Comparison of ENCODE assay signal across 16 cellular contexts in genomic region chr7:128165927-128166420, GRCh38.
DNase-seq lines count a peak whose midpoint lies in the region; ATAC-seq and TF ChIP-seq lines count a peak whose summit lies in the region.
"Had no signal": no experiment of that assay in that cellular context is flagged by ENCODE, and none has a peak within 500 bp of the region (broad histone marks: within the 10 kb centered on the region; RNA-seq: fewer than 3 reads in every experiment).

No MANE protein-coding gene starts in this region.

- no peaks in the 10 kb centered on the region for H3K9me3 Mint-ChIP-seq in activated naive CD4-positive, alpha-beta T cell treated with anti-CD3 and anti-CD28 coated beads, Interleukin-2, amount 50 U/mL, for 24 hours
- no peaks in the 10 kb centered on the region for H3K9me3 Mint-ChIP-seq in activated naive CD8-positive, alpha-beta T cell treated with anti-CD3 and anti-CD28 coated beads, Interleukin-2, amount 50 U/mL, for 24 hours
- H3K9me3 Mint-ChIP-seq: activated T-helper 1 cell treated with anti-CD3 and anti-CD28 coated beads, Interleukin-12 subunit alpha, Interleukin-12 subunit beta, Interleukin-2, Interleukin-4 antibody, amounts not matched to agents 30 ng/mL and 10 ng/mL and 1 ng/mL, durations not matched to agents 14 hours and 24 hours and 36 hours had no signal

- intact Hi-C loops in sigmoid colon (cut with DNase I) = no loop called here

- H3K36me3 ChIP-seq in sigmoid colon = no peaks in the 10 kb centered on the region
- H3K36me3 ChIP-seq: tibial artery had no signal

- 22 to 26% methylated on average over 14 of the region's 14 CpGs for WGBS in sigmoid colon, 2 donors

- ATAC-seq in activated naive CD8-positive, alpha-beta T cell treated with anti-CD3 and anti-CD28 coated beads, Interleukin-2, amount 50 U/mL, for 24 hours = no peak
- ATAC-seq in GM19397 (IDR thresholded peaks at IDR 0.05; ENCODE audit: unreplicated experiment) = no peak
- ATAC-seq: esophagus mucosa, left ventricle myocardium superior had no signal

- H3K27me3 ChIP-seq in sigmoid colon = peaks cover 28 to 79% (median 53%) of the 10 kb centered on the region in 3 donors

- H3K4me1 Mint-ChIP-seq in activated naive CD4-positive, alpha-beta T cell treated with anti-CD3 and anti-CD28 coated beads, Interleukin-2, amount 50 U/mL, for 24 hours = peaks cover 14% of the 10 kb centered on the region
- H3K4me1 Mint-ChIP-seq in activated naive CD8-positive, alpha-beta T cell treated with anti-CD3 and anti-CD28 coated beads, Interleukin-2, amount 50 U/mL, for 24 hours = peaks cover 18% of the 10 kb centered on the region

- peaks cover 0 to 28% (median 24%) of the 10 kb centered on the region in 4 donors for H3K4me1 ChIP-seq in sigmoid colon

- peaks cover 2% of the 10 kb centered on the region for H3K36me3 Mint-ChIP-seq in activated naive CD4-positive, alpha-beta T cell treated with anti-CD3 and anti-CD28 coated beads, Interleukin-2, amount 50 U/mL, for 24 hours
- no peaks in the 10 kb centered on the region for H3K36me3 Mint-ChIP-seq in activated naive CD8-positive, alpha-beta T cell treated with anti-CD3 and anti-CD28 coated beads, Interleukin-2, amount 50 U/mL, for 24 hours (ENCODE audit: low read depth)

- no peak for TF ChIP-seq EP300 in sigmoid colon (IDR thresholded peaks at IDR 0.05)

- H3K27ac Mint-ChIP-seq in activated naive CD4-positive, alpha-beta T cell treated with anti-CD3 and anti-CD28 coated beads, Interleukin-2, amount 50 U/mL, for 24 hours = no peak overlapping the region
- H3K27ac Mint-ChIP-seq in activated naive CD8-positive, alpha-beta T cell treated with anti-CD3 and anti-CD28 coated beads, Interleukin-2, amount 50 U/mL, for 24 hours = no peak overlapping the region
- H3K27ac Mint-ChIP-seq: activated T-helper 1 cell treated with anti-CD3 and anti-CD28 coated beads, Interleukin-12 subunit alpha, Interleukin-12 subunit beta, Interleukin-2, Interleukin-4 antibody, amounts not matched to agents 30 ng/mL and 10 ng/mL and 1 ng/mL, durations not matched to agents 14 hours and 24 hours and 36 hours had no signal

- peak overlapping the region in 3 of 4 donors; percentile 28 to 53 (median 41) for H3K4me3 ChIP-seq in sigmoid colon

- no peak for DNase-seq in activated naive CD4-positive, alpha-beta T cell (lab: John Stamatoyannopoulos, UW)
- DNase-seq in activated naive CD8-positive, alpha-beta T cell treated with anti-CD3 and anti-CD28 coated beads, Interleukin-2, amount 50 U/mL, for 24 hours = no peak
- DNase-seq in islet precursor cell (peak; percentile 47), sigmoid colon (no peak), NCI-H510A treated with DMSO at 0.1 percent for 48 hours (lab: John Stamatoyannopoulos, UW) (no peak), substantia nigra (lab: John Stamatoyannopoulos, UW) (no peak)
- DNase-seq: activated CD4-positive, alpha-beta T cell treated with anti-CD3 and anti-CD28 coated beads, Interleukin-2, amount 50 U/mL, for 4 hours; NCI-H2029; stimulated activated CD4-positive, alpha-beta T cell treated with anti-CD3 and anti-CD28 coated beads, Interleukin-4, amount 100 ng/mL, for 24 hours; tibial artery had no signal

- no peak for TF ChIP-seq CTCF in sigmoid colon (IDR thresholded peaks at IDR 0.05)

- no peak for TF ChIP-seq POLR2A in sigmoid colon (IDR thresholded peaks at IDR 0.05)

- H3K9me3 ChIP-seq in sigmoid colon = no peaks in the 10 kb centered on the region
- H3K9me3 ChIP-seq: SK-N-SH, tibial artery had no signal

- H3K27me3 Mint-ChIP-seq in activated naive CD4-positive, alpha-beta T cell treated with anti-CD3 and anti-CD28 coated beads, Interleukin-2, amount 50 U/mL, for 24 hours = peaks cover 47% of the 10 kb centered on the region
- peaks cover 62% of the 10 kb centered on the region for H3K27me3 Mint-ChIP-seq in activated naive CD8-positive, alpha-beta T cell treated with anti-CD3 and anti-CD28 coated beads, Interleukin-2, amount 50 U/mL, for 24 hours

- peak overlapping the region; percentile 80 for H3K4me3 Mint-ChIP-seq in activated naive CD4-positive, alpha-beta T cell treated with anti-CD3 and anti-CD28 coated beads, Interleukin-2, amount 50 U/mL, for 24 hours
- peak overlapping the region; percentile 65 for H3K4me3 Mint-ChIP-seq in activated naive CD8-positive, alpha-beta T cell treated with anti-CD3 and anti-CD28 coated beads, Interleukin-2, amount 50 U/mL, for 24 hours

- no peak overlapping the region for H3K27ac ChIP-seq in sigmoid colon
- no peak overlapping the region for H3K27ac ChIP-seq in substantia nigra (ENCODE audit: low read depth, low read length, poor library complexity, severe bottlenecking)
- H3K27ac ChIP-seq: tibial artery had no signal
